ENCODE assay signal across 8 cellular contexts in the genomic region with DNA sequence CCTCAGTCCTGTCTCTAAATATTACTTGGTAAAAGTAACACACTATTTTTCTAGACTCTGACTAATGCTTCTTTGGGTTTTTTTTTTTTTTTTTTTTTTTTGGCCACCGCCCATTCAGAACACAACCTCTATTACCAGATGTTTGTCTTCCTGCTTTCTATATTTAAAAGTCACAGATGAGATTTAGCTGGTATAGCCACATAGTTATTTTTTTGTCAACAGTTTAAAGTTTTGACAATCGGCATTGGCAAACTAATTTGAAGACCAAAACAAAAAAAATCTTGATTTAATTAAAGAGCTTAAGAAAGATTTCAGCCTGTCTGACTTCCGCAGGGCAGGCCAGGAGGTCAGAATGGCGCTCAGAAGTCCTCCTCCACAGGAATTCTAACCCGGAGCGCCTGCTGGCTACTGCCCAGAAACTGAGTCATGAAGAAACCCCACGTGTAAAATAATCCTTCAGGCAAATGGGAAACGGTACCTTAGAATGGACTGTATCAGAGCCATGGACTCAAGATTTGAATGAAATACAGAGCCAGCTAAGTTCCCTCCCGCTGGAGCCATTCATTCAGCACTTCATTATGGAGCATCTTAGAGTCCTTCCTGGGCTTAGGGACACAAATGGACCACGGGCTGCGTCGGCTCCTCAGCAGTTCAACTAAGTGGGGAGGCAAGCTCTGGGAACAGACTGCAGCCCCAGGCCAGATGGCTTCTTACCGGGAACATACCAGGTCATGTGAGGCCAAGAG. TPM values are rescaled to one million over a fixed set of nuclear protein-coding genes. Genes with fewer than 3 reads are reported as not detected.
DNase-seq lines count a peak whose midpoint lies in the region; ATAC-seq lines count a peak whose summit lies in the region.

No MANE protein-coding gene starts in this region.

- H3K9ac ChIP-seq in skeletal muscle satellite cell (ENCODE audit: low read depth, low read length) = peak overlapping the region; percentile 77

- no peaks in the 10 kb centered on the region for H3K36me3 Mint-ChIP-seq in stimulated activated naive B cell treated with anti-CD40 and anti-IgM and Interleukin-4, amounts not matched to agents 10 μg/mL and 1 μg/mL and 100 μg/mL, for 72 hours

- intact Hi-C loops in left ventricle myocardium superior (cut with micrococcal nuclease) = no loop called here

- peaks cover 0 to 2% of the 10 kb centered on the region in 2 donors for H3K4me1 Mint-ChIP-seq in stimulated activated naive B cell treated with anti-CD40 and anti-IgM and Interleukin-4, amounts not matched to agents 10 μg/mL and 1 μg/mL and 100 μg/mL, for 72 hours

- no peaks in the 10 kb centered on the region for H3K9me3 Mint-ChIP-seq in stimulated activated naive B cell treated with anti-CD40 and anti-IgM and Interleukin-4, amounts not matched to agents 10 μg/mL and 1 μg/mL and 100 μg/mL, for 72 hours

- no peak overlapping the region for H3K4me3 Mint-ChIP-seq in stimulated activated naive B cell treated with anti-CD40 and anti-IgM and Interleukin-4, amounts not matched to agents 10 μg/mL and 1 μg/mL and 100 μg/mL, for 72 hours

- H3K27me3 ChIP-seq in skeletal muscle satellite cell (ENCODE audit: control insufficient read depth, insufficient read depth, low read length) = no peaks in the 10 kb centered on the region

- no peaks in the 10 kb centered on the region for H3K27me3 Mint-ChIP-seq in stimulated activated naive B cell treated with anti-CD40 and anti-IgM and Interleukin-4, amounts not matched to agents 10 μg/mL and 1 μg/mL and 100 μg/mL, for 72 hours

- peaks cover 62% of the 10 kb centered on the region for H3K4me1 ChIP-seq in skeletal muscle satellite cell (ENCODE audit: control insufficient read depth, insufficient read depth, low read length)

- H3K4me3 ChIP-seq in skeletal muscle satellite cell (ENCODE audit: low read length) = peak overlapping the region; percentile 48

- DNase-seq in HCEC 1CT (peak; percentile 98), left ventricle myocardium superior (peak; percentile 86), NCI-H1417 treated with DMSO at 0.1 percent for 48 hours (lab: John Stamatoyannopoulos, UW) (no peak)
- DNase-seq in stimulated activated CD8-positive, alpha-beta memory T cell treated with anti-CD3 and anti-CD28 coated beads, Interleukin-4, amount 100 ng/mL, for 48 hours = no peak
- DNase-seq in stimulated activated naive B cell treated with anti-CD40 and anti-IgM and Interleukin-4, amounts not matched to agents 10 μg/mL and 1 μg/mL and 100 μg/mL, for 72 hours = no peak

- H3K4me2 ChIP-seq in skeletal muscle satellite cell (ENCODE audit: low read length) = peak overlapping the region; percentile 70

- no peaks in the 10 kb centered on the region for H3K9me3 ChIP-seq in skeletal muscle satellite cell (replicated peaks; ENCODE audit: low read length)

- H3K36me3 ChIP-seq in skeletal muscle satellite cell (ENCODE audit: insufficient read depth, low read length) = no peaks in the 10 kb centered on the region

- ATAC-seq in left ventricle myocardium superior (peak; percentile 87), HG02973 (IDR thresholded peaks at IDR 0.05; ENCODE audit: unreplicated experiment) (no peak)
- ATAC-seq in stimulated activated naive B cell treated with anti-CD40 and anti-IgM and Interleukin-4, amounts not matched to agents 10 μg/mL and 1 μg/mL and 100 μg/mL, for 72 hours (replicated peaks) = no peak

- no peak overlapping the region for H3K27ac Mint-ChIP-seq in stimulated activated naive B cell treated with anti-CD40 and anti-IgM and Interleukin-4, amounts not matched to agents 10 μg/mL and 1 μg/mL and 100 μg/mL, for 72 hours

- H3K27ac ChIP-seq in angular gyrus (ENCODE audit: low read depth, low read length) = peak overlapping the region; percentile 8

RNA-seq across cellular contexts. Expression of gene PTPDC1, which starts 55.6 kb away (rescaled TPM):
- 8.3 TPM for total RNA-seq in left ventricle myocardium superior
- 11.7 and 13.3 TPM in 2 replicates for total RNA-seq in skeletal muscle satellite cell (2012; rRNA removed)

Comparison
In these comparisons a context has a peak if more than half of its experiments do, and no peak if none do; other contexts are left out.
1. DNase-seq: peak in HCEC 1CT (single experiment) and left ventricle myocardium superior (single experiment); none in NCI-H1417 treated with DMSO at 0.1 percent for 48 hours (single experiment), stimulated activated CD8-positive, alpha-beta memory T cell treated with anti-CD3 and anti-CD28 coated beads, Interleukin-4, amount 100 ng/mL, for 48 hours (single experiment) and stimulated activated naive B cell treated with anti-CD40 and anti-IgM and Interleukin-4, amounts not matched to agents 10 μg/mL and 1 μg/mL and 100 μg/mL, for 72 hours (single experiment).